37 cellular contexts compared by ENCODE assay signal in genomic region chr17:41480581-41480980, GRCh38. TPM values are rescaled to one million over a fixed set of nuclear protein-coding genes. Genes with fewer than 3 reads are reported as not detected.
"Had no signal": no experiment of that assay in that cellular context is flagged by ENCODE, and none has a peak within 500 bp of the region (broad histone marks: within the 10 kb centered on the region; RNA-seq: fewer than 3 reads in every experiment).

No MANE protein-coding gene starts in this region.

- H3K36me3 ChIP-seq: MG63 had no signal

- H3K4me2 ChIP-seq: KMS-11 had no signal

- H3K9me3 ChIP-seq: MG63 had no signal

- DNase-seq: Karpas-422, Kasumi-1, MG63, MM.1S, NCI-H1048, NCI-H1092, NCI-H1092 treated with DMSO at 0.1 percent for 48 hours, NCI-H1105, NCI-H1105 treated with DMSO at 0.1 percent for 48 hours, NCI-H1417, NCI-H1417 treated with DMSO at 0.1 percent for 48 hours, NCI-H1436, NCI-H1436 treated with DMSO at 0.1 percent for 48 hours, NCI-H146, NCI-H1694, NCI-H1694 treated with DMSO at 0.1 percent for 48 hours, NCI-H187, NCI-H187 treated with DMSO at 0.1 percent for 48 hours, NCI-H1930, NCI-H2029, NCI-H2029 treated with DMSO at 0.1 percent for 48 hours, NCI-H2081, NCI-H2081 treated with DMSO at 0.1 percent for 48 hours, NCI-H2107, NCI-H2171, NCI-H2171 treated with DMSO at 0.1 percent for 48 hours, NCI-H2227 treated with DMSO at 0.1 percent for 48 hours, NCI-H226, NCI-H345, NCI-H446, NCI-H446 treated with DMSO at 0.1 percent for 48 hours, NCI-H510A had no signal

- H3K9ac ChIP-seq: KMS-11 had no signal

- H3K4me3 ChIP-seq: MG63 had no signal

- H3K27me3 ChIP-seq: MG63 had no signal

- H3K27ac ChIP-seq: KMS-11 had no signal

RNA-seq across cellular contexts. Expression of gene KRT35, which starts 0.4 kb away (rescaled TPM):
- total RNA-seq: LHCN-M2, M059J, MCF 10A, NCI-H460 had no signal

RNA-seq across cellular contexts. Expression of gene KRT36, which starts 9.1 kb away (rescaled TPM):
- total RNA-seq: LHCN-M2, MCF 10A, NCI-H460 had no signal

RNA-seq across cellular contexts. Expression of gene KRT32, which starts 13.4 kb away (rescaled TPM):
- total RNA-seq: LHCN-M2, MCF 10A, NCI-H460 had no signal

RNA-seq across cellular contexts. Expression of gene KRT13, which starts 24.8 kb away (rescaled TPM):
- total RNA-seq: LHCN-M2, MCF 10A, NCI-H460 had no signal
